In genomic region chr15:69661871-69662667, GRCh38 we compare ENCODE assay signal across 27 cellular contexts.
DNase-seq lines count a peak whose midpoint lies in the region; ATAC-seq and TF ChIP-seq lines count a peak whose summit lies in the region.
"Had no signal": no experiment of that assay in that cellular context is flagged by ENCODE, and none has a peak within 500 bp of the region (broad histone marks: within the 10 kb centered on the region; RNA-seq: fewer than 3 reads in every experiment).

No MANE protein-coding gene starts in this region.

- no peak overlapping the region for H3K4me3 Mint-ChIP-seq in activated T-helper 2 cell treated with anti-CD3 and anti-CD28 coated beads, Interferon-gamma antibody, Interleukin-2, Interleukin-4, amounts not matched to agents 10 μg/mL and 5 μg/mL and 100 μg/mL, durations not matched to agents 14 hours and 24 hours and 36 hours (ENCODE audit: low read depth)
- H3K4me3 Mint-ChIP-seq: CD8-positive, alpha-beta T cell had no signal

- no peaks in the 10 kb centered on the region for H4K20me1 ChIP-seq in MM.1S (ENCODE audit: insufficient read depth, low read length)

- peaks cover 3% of the 10 kb centered on the region for H3K27me3 Mint-ChIP-seq in activated T-helper 2 cell treated with anti-CD3 and anti-CD28 coated beads, Interferon-gamma antibody, Interleukin-2, Interleukin-4, amounts not matched to agents 10 μg/mL and 5 μg/mL and 100 μg/mL, durations not matched to agents 14 hours and 24 hours and 36 hours (ENCODE audit: low read depth)

- H3K79me2 ChIP-seq in MM.1S (ENCODE audit: low read length), result no peaks in the 10 kb centered on the region

- no peaks in the 10 kb centered on the region for H3K36me3 ChIP-seq in MM.1S (replicated peaks; ENCODE audit: insufficient read depth, low read length)
- H3K36me3 ChIP-seq: SJSA1 had no signal

- no peak overlapping the region for H3K9ac ChIP-seq in MM.1S (ENCODE audit: low read length)

- no peak overlapping the region for H2AFZ ChIP-seq in MM.1S (ENCODE audit: low read length)
- H2AFZ ChIP-seq: PC-9 had no signal

- no peak for TF ChIP-seq CTCF in GM13976 (IDR thresholded peaks at IDR 0.05; ENCODE audit: borderline replicate concordance, control extremely low read depth, extremely low read depth, insufficient read depth, missing control alignments)
- no peak for TF ChIP-seq CTCF in coronary artery (IDR thresholded peaks at IDR 0.05)
- TF ChIP-seq CTCF in MM.1S (IDR thresholded peaks at IDR 0.05; ENCODE audit: low read length), result no peak

- no peak overlapping the region for H3K27ac Mint-ChIP-seq in activated T-helper 2 cell treated with anti-CD3 and anti-CD28 coated beads, Interferon-gamma antibody, Interleukin-2, Interleukin-4, amounts not matched to agents 10 μg/mL and 5 μg/mL and 100 μg/mL, durations not matched to agents 14 hours and 24 hours and 36 hours
- H3K27ac Mint-ChIP-seq: CD8-positive, alpha-beta T cell had no signal

- no peak overlapping the region for H3K4me2 ChIP-seq in MM.1S (ENCODE audit: low read depth, low read length)

- no peak for ATAC-seq in left ventricle myocardium superior
- ATAC-seq: CD8-positive, alpha-beta T cell; HCT116; Right ventricle myocardium inferior had no signal

- intact Hi-C loops in posterior vena cava (cut with DNase I), result no loop called here
- intact Hi-C loops in left ventricle myocardium superior (cut with micrococcal nuclease), result no loop called here
- intact Hi-C loops in activated T-helper 2 cell treated with anti-CD3 and anti-CD28 coated beads, Interferon-gamma antibody, Interleukin-2, Interleukin-4, amounts not matched to agents 10 μg/mL and 5 μg/mL and 100 μg/mL, durations not matched to agents 14 hours and 24 hours and 36 hours (cut with micrococcal nuclease), result no loop called here

- no peaks in the 10 kb centered on the region for H3K9me2 ChIP-seq in MM.1S (replicated peaks; ENCODE audit: insufficient read depth, low read length)

- in situ Hi-C loops in GM13976 (cut with MboI; ENCODE audit: low sequenced_read_pairs, unreplicated experiment), result no loop called here

- H3K9me3 ChIP-seq in MM.1S (replicated peaks; ENCODE audit: insufficient read depth, low read length), result no peaks in the 10 kb centered on the region
- H3K9me3 ChIP-seq: Caco-2, SJSA1 had no signal

- peaks cover 11% of the 10 kb centered on the region for H3K4me1 ChIP-seq in MM.1S (ENCODE audit: low read length)
- H3K4me1 ChIP-seq: Caco-2, SJSA1 had no signal

- H3K4me3 ChIP-seq in coronary artery, result no peak overlapping the region
- H3K4me3 ChIP-seq in MM.1S (ENCODE audit: low read length), result no peak overlapping the region
- H3K4me3 ChIP-seq: PC-9, SJSA1 had no signal

- H3K27ac ChIP-seq in coronary artery (no peak overlapping the region), MM.1S (ENCODE audit: low read length) (no peak overlapping the region)
- H3K27ac ChIP-seq: HL-60, PC-9, SJSA1 had no signal

- H3K27me3 ChIP-seq in MM.1S (replicated peaks; ENCODE audit: insufficient read depth, low read length), result no peaks in the 10 kb centered on the region
- H3K27me3 ChIP-seq: SJSA1 had no signal

- peaks cover 8% of the 10 kb centered on the region; the same call in 1 of the 2 replicates for H3F3A ChIP-seq in MM.1S (ENCODE audit: insufficient read depth, low read length)

- H3K9me3 Mint-ChIP-seq in activated T-helper 2 cell treated with anti-CD3 and anti-CD28 coated beads, Interferon-gamma antibody, Interleukin-2, Interleukin-4, amounts not matched to agents 10 μg/mL and 5 μg/mL and 100 μg/mL, durations not matched to agents 14 hours and 24 hours and 36 hours, result no peaks in the 10 kb centered on the region
- H3K9me3 Mint-ChIP-seq: CD8-positive, alpha-beta T cell had no signal

- DNase-seq in CD1c-positive myeloid dendritic cell (ENCODE audit: extremely low spot score), result peak; percentile 75
- DNase-seq in GM13976 (ENCODE audit: low spot score), result peak; percentile 17
- DNase-seq in coronary artery (ENCODE audit: low spot score), result peak; percentile 65
- peak; percentile 46 for DNase-seq in posterior vena cava (ENCODE audit: low spot score)
- DNase-seq in SHP77 (lab: John Stamatoyannopoulos, UW), result no peak
- DNase-seq in MM.1S, result no peak
- DNase-seq in left ventricle myocardium superior, result no peak
- no peak for DNase-seq in activated T-helper 2 cell treated with anti-CD3 and anti-CD28 coated beads, Interferon-gamma antibody, Interleukin-2, Interleukin-4, amounts not matched to agents 10 μg/mL and 5 μg/mL and 100 μg/mL, durations not matched to agents 14 hours and 24 hours and 36 hours (ENCODE audit: low spot score)
- DNase-seq: AML-193, C1 segment of cervical spinal cord, Caco-2, DMS 273 treated with DMSO at 0.1 percent for 48 hours, DMS79 treated with DMSO at 0.1 percent for 48 hours, GF-D8, GOT3, NCI-H1105 treated with DMSO at 0.1 percent for 48 hours, NCI-H146, NCI-H2029, NCI-H446, NCI-H524 treated with DMSO at 0.1 percent for 48 hours, NCI-H774 had no signal

- peaks cover 7% of the 10 kb centered on the region for H3K4me1 Mint-ChIP-seq in activated T-helper 2 cell treated with anti-CD3 and anti-CD28 coated beads, Interferon-gamma antibody, Interleukin-2, Interleukin-4, amounts not matched to agents 10 μg/mL and 5 μg/mL and 100 μg/mL, durations not matched to agents 14 hours and 24 hours and 36 hours (ENCODE audit: low read depth)

- no peaks in the 10 kb centered on the region for H3K36me3 Mint-ChIP-seq in activated T-helper 2 cell treated with anti-CD3 and anti-CD28 coated beads, Interferon-gamma antibody, Interleukin-2, Interleukin-4, amounts not matched to agents 10 μg/mL and 5 μg/mL and 100 μg/mL, durations not matched to agents 14 hours and 24 hours and 36 hours (ENCODE audit: low read depth)
- H3K36me3 Mint-ChIP-seq: CD8-positive, alpha-beta T cell had no signal

Comparison
In these comparisons a context has a peak if more than half of its experiments do, and no peak if none do; other contexts are left out.
1. DNase-seq: peak in CD1c-positive myeloid dendritic cell (single experiment), GM13976 (single experiment), coronary artery (single experiment) and posterior vena cava (single experiment); none in SHP77 (0 of 2), MM.1S (single experiment), left ventricle myocardium superior (single experiment) and activated T-helper 2 cell treated with anti-CD3 and anti-CD28 coated beads, Interferon-gamma antibody, Interleukin-2, Interleukin-4, amounts not matched to agents 10 μg/mL and 5 μg/mL and 100 μg/mL, durations not matched to agents 14 hours and 24 hours and 36 hours (single experiment).